23 cellular contexts compared by ENCODE assay signal in genomic region chr7:154345093-154345492, GRCh38.
"Had no signal": no experiment of that assay in that cellular context is flagged by ENCODE, and none has a peak within 500 bp of the region (broad histone marks: within the 10 kb centered on the region; RNA-seq: fewer than 3 reads in every experiment).

No MANE protein-coding gene starts in this region.

- DNase-seq: stimulated activated CD4-positive, alpha-beta T cell treated with anti-CD3 and anti-CD28 coated beads, Interleukin-2, amount 100 ng/mL, for 48 hours; stimulated activated CD4-positive, alpha-beta T cell treated with anti-CD3 and anti-CD28 coated beads, Interleukin-4, amount 100 ng/mL, for 1 hour; stimulated activated CD4-positive, alpha-beta T cell treated with anti-CD3 and anti-CD28 coated beads, Interleukin-4, amount 100 ng/mL, for 24 hours; stimulated activated CD4-positive, alpha-beta T cell treated with anti-CD3 and anti-CD28 coated beads, Interleukin-4, amount 100 ng/mL, for 4 hours; stimulated activated CD8-positive, alpha-beta memory T cell treated with anti-CD3 and anti-CD28 coated beads, Interleukin-4, amount 100 ng/mL, for 48 hours; stimulated activated naive B cell treated with anti-CD40 and anti-IgM and Interleukin-4, amounts not matched to agents 10 μg/mL and 1 μg/mL and 100 μg/mL, for 72 hours; stimulated activated naive CD4-positive, alpha-beta T cell; stimulated activated naive CD4-positive, alpha-beta T cell treated with Interleukin-2 at 50 U/mL for 16 hours; stimulated activated naive CD8-positive, alpha-beta T cell treated with anti-CD3 and anti-CD28 coated beads, Interleukin-15, amount 100 ng/mL, for 72 hours; stimulated activated naive CD8-positive, alpha-beta T cell treated with anti-CD3 and anti-CD28 coated beads, Interleukin-15, Interleukin-2, amounts not matched to agents 100 U/mL and 50 U/mL, for 24 hours; stomach; substantia nigra; testis; thyroid gland; tibial artery; transverse colon; trophoblast cell; upper lobe of left lung; upper lobe of right lung; uterus had no signal

- ATAC-seq: stimulated activated memory B cell treated with anti-CD40 and anti-IgM and Interleukin-4, amounts not matched to agents 10 μg/mL and 1 μg/mL and 100 μg/mL, for 72 hours; stimulated activated naive B cell treated with anti-CD40 and anti-IgM and Interleukin-4, amounts not matched to agents 10 μg/mL and 1 μg/mL and 100 μg/mL, for 72 hours; stimulated activated naive CD8-positive, alpha-beta T cell treated with anti-CD3 and anti-CD28 coated beads, Interleukin-15, amount 100 ng/mL, for 72 hours; stimulated activated naive CD8-positive, alpha-beta T cell treated with anti-CD3 and anti-CD28 coated beads, Interleukin-15, Interleukin-2, amounts not matched to agents 100 U/mL and 50 U/mL, for 24 hours; upper lobe of right lung had no signal

- H3K9me3 Mint-ChIP-seq: type B pancreatic cell had no signal

- H3K36me3 Mint-ChIP-seq: stimulated activated memory B cell treated with anti-CD40 and anti-IgM and Interleukin-4, amounts not matched to agents 10 μg/mL and 1 μg/mL and 100 μg/mL, for 72 hours; stimulated activated naive B cell treated with anti-CD40 and anti-IgM and Interleukin-4, amounts not matched to agents 10 μg/mL and 1 μg/mL and 100 μg/mL, for 72 hours; type B pancreatic cell had no signal

- H3K4me3 Mint-ChIP-seq: stimulated activated memory B cell treated with anti-CD40 and anti-IgM and Interleukin-4, amounts not matched to agents 10 μg/mL and 1 μg/mL and 100 μg/mL, for 72 hours; stimulated activated naive B cell treated with anti-CD40 and anti-IgM and Interleukin-4, amounts not matched to agents 10 μg/mL and 1 μg/mL and 100 μg/mL, for 72 hours; stimulated activated naive CD8-positive, alpha-beta T cell treated with anti-CD3 and anti-CD28 coated beads, Interleukin-15, amount 100 ng/mL, for 72 hours; stimulated activated naive CD8-positive, alpha-beta T cell treated with anti-CD3 and anti-CD28 coated beads, Interleukin-15, Interleukin-2, amounts not matched to agents 100 ng/mL and 50 ng/mL, for 24 hours; type B pancreatic cell had no signal

- H3K27ac Mint-ChIP-seq: stimulated activated memory B cell treated with anti-CD40 and anti-IgM and Interleukin-4, amounts not matched to agents 10 μg/mL and 1 μg/mL and 100 μg/mL, for 72 hours; stimulated activated naive B cell treated with anti-CD40 and anti-IgM and Interleukin-4, amounts not matched to agents 10 μg/mL and 1 μg/mL and 100 μg/mL, for 72 hours; stimulated activated naive CD8-positive, alpha-beta T cell treated with anti-CD3 and anti-CD28 coated beads, Interleukin-15, amount 100 ng/mL, for 72 hours; stimulated activated naive CD8-positive, alpha-beta T cell treated with anti-CD3 and anti-CD28 coated beads, Interleukin-15, Interleukin-2, amounts not matched to agents 100 ng/mL and 50 ng/mL, for 24 hours; type B pancreatic cell had no signal

- H3K4me1 Mint-ChIP-seq: stimulated activated memory B cell treated with anti-CD40 and anti-IgM and Interleukin-4, amounts not matched to agents 10 μg/mL and 1 μg/mL and 100 μg/mL, for 72 hours; stimulated activated naive B cell treated with anti-CD40 and anti-IgM and Interleukin-4, amounts not matched to agents 10 μg/mL and 1 μg/mL and 100 μg/mL, for 72 hours; stimulated activated naive CD8-positive, alpha-beta T cell treated with anti-CD3 and anti-CD28 coated beads, Interleukin-15, amount 100 ng/mL, for 72 hours had no signal
